In the genomic region with DNA sequence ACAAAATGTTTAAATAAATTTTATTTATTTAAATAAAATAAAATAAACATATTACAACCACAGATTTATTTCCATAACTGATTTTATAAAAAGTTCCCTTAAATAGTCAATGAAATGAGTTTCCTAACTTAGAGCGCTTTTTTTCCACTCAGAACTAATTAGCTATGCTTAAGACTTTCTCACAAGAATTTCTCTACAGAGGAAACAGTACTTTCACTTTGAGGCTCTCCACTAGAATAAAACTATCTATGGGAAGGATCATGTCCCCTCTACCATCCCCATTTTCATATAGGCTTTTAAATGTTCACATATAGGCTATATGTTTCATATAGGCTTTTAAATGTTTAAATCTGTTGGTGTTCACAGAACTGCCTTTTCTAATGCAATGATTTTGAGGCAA, we compare ENCODE assay signal across 13 cellular contexts. TPM values are rescaled to one million over a fixed set of nuclear protein-coding genes. Genes with fewer than 3 reads are reported as not detected.
DNase-seq lines count a peak whose midpoint lies in the region; ATAC-seq, FAIRE-seq and TF ChIP-seq lines count a peak whose summit lies in the region.
"Had no signal": no experiment of that assay in that cellular context is flagged by ENCODE, and none has a peak within 500 bp of the region (broad histone marks: within the 10 kb centered on the region; RNA-seq: fewer than 3 reads in every experiment).

No MANE protein-coding gene starts in this region.

- no peaks in the 10 kb centered on the region for H3K9me3 Mint-ChIP-seq in CD8-positive, alpha-beta memory T cell

- DNase-seq in CD8-positive, alpha-beta memory T cell, result peak in 1 of 5 donors; percentile 16
- DNase-seq in NAMALWA (ENCODE audit: low spot score) (peak; percentile 36), ACHN (no peak), urothelium cell line (ENCODE audit: low spot score) (no peak), HTR-8/SVneo (ENCODE audit: insufficient read length, low spot score) (no peak)
- DNase-seq: DMS79 treated with DMSO at 0.1 percent for 48 hours; GOT3; right lobe of liver; stimulated activated CD4-positive, alpha-beta T cell treated with anti-CD3 and anti-CD28 coated beads, Interleukin-4, amount 100 ng/mL, for 1 hour had no signal

- ATAC-seq in GM19351 (IDR thresholded peaks at IDR 0.05; ENCODE audit: unreplicated experiment), result peak; percentile 50
- no peak for ATAC-seq in SK-N-SH treated with all-trans-retinoic acid at 6 μM for 48 hours
- ATAC-seq: right lobe of liver had no signal

- FAIRE-seq in endometrium (lab: Jason Lieb, UNC) (peak; percentile 88), urothelium cell line (lab: Jason Lieb, UNC) (no peak), HTR-8/SVneo (lab: Jason Lieb, UNC) (no peak)

- peaks cover 22% of the 10 kb centered on the region for H3K4me1 ChIP-seq in CD8-positive, alpha-beta memory T cell (ENCODE audit: insufficient read depth, low read length)
- H3K4me1 ChIP-seq: right lobe of liver had no signal

- no peaks in the 10 kb centered on the region for H3K36me3 ChIP-seq in CD8-positive, alpha-beta memory T cell (ENCODE audit: insufficient read depth, low read length)
- H3K36me3 ChIP-seq: right lobe of liver had no signal

- H3K27me3 Mint-ChIP-seq in CD8-positive, alpha-beta memory T cell, result no peaks in the 10 kb centered on the region

- peak overlapping the region in 5 of 7 donors; percentile 38 to 64 (median 46) for H3K4me3 Mint-ChIP-seq in CD8-positive, alpha-beta memory T cell

- in situ Hi-C loops in ACHN (cut with HindIII; ENCODE audit: low pct_ligation_motif_present, low pct_unique_long_range_greater_than_20kb, low sequenced_read_pairs), result no loop called here

- no peak overlapping the region for H3K4me3 ChIP-seq in CD8-positive, alpha-beta memory T cell (ENCODE audit: low read length)
- H3K4me3 ChIP-seq: BLaER1, right lobe of liver had no signal

- no peaks in the 10 kb centered on the region for H3K9me3 ChIP-seq in CD8-positive, alpha-beta memory T cell (ENCODE audit: low read length)
- H3K9me3 ChIP-seq: BLaER1, right lobe of liver had no signal

- H3K27me3 ChIP-seq in CD8-positive, alpha-beta memory T cell (ENCODE audit: insufficient read depth, low read length, poor library complexity, severe bottlenecking), result no peaks in the 10 kb centered on the region
- H3K27me3 ChIP-seq: BLaER1, right lobe of liver had no signal

- peak overlapping the region; percentile 43 to 93 (median 74) for H3K27ac Mint-ChIP-seq in CD8-positive, alpha-beta memory T cell

- CTCF ChIA-PET in CD8-positive, alpha-beta memory T cell (lab: Charles Lee), result no interaction called here

- no peak overlapping the region for H3K27ac ChIP-seq in CD8-positive, alpha-beta memory T cell (ENCODE audit: low read depth, low read length)
- H3K27ac ChIP-seq: BLaER1, right lobe of liver had no signal

- peaks cover 0 to 7% (median 2%) of the 10 kb centered on the region in 3 donors for H3K36me3 Mint-ChIP-seq in CD8-positive, alpha-beta memory T cell

- POLR2A ChIA-PET in CD8-positive, alpha-beta memory T cell (lab: Charles Lee), result no interaction called here

- H3K4me1 Mint-ChIP-seq in CD8-positive, alpha-beta memory T cell, result peaks cover 43 to 74% (median 63%) of the 10 kb centered on the region in 3 donors

TF ChIP-seq in SK-N-SH treated with all-trans-retinoic acid at 6 μM for 48 hours, 23 proteins besides CTCF, POLR2A, EP300 and RAD21:
- TF ChIP-seq SNAI2 (CRISPR knock-in tag; IDR thresholded peaks at IDR 0.05) (no peak), ZFP3 (CRISPR knock-in tag; IDR thresholded peaks at IDR 0.05) (no peak), GLIS3 (CRISPR knock-in tag; IDR thresholded peaks at IDR 0.05) (no peak), ZNF8 (CRISPR knock-in tag; IDR thresholded peaks at IDR 0.05) (no peak)

RNA-seq across cellular contexts. Expression of gene DPH5, which starts 40.0 kb away (rescaled TPM):
- 10 to 100 TPM; 58.5 to 68.6 TPM for total RNA-seq in CD8-positive, alpha-beta memory T cell
- polyA plus RNA-seq in CD8-positive, alpha-beta memory T cell, result 38.6 TPM
